In genomic region chr10:101267776-101268175, GRCh38 we compare ENCODE assay signal across 17 cellular contexts. TPM values are rescaled to one million over a fixed set of nuclear protein-coding genes. Genes with fewer than 3 reads are reported as not detected.
A peak's percentile ranks its signal among the peaks of the same experiment; 100 is the strongest.
DNase-seq lines count a peak whose midpoint lies in the region; ATAC-seq, FAIRE-seq and TF ChIP-seq lines count a peak whose summit lies in the region.
"Had no signal": no experiment of that assay in that cellular context is flagged by ENCODE, and none has a peak within 500 bp of the region (broad histone marks: within the 10 kb centered on the region; RNA-seq: fewer than 3 reads in every experiment).

No MANE protein-coding gene starts in this region.

- no peak overlapping the region for H3K4me3 ChIP-seq in HEK293 (ENCODE audit: low read depth, low read length)
- no peak overlapping the region for H3K4me3 ChIP-seq in bronchial epithelial cell (ENCODE audit: low read depth, low read length)
- no peak overlapping the region for H3K4me3 ChIP-seq in MG63
- H3K4me3 ChIP-seq: GM12878 had no signal

- no peaks in the 10 kb centered on the region for H3K9me3 Mint-ChIP-seq in nephron
- H3K9me3 Mint-ChIP-seq in activated naive CD4-positive, alpha-beta T cell treated with anti-CD3 and anti-CD28 coated beads, Interleukin-2, amount 10 ng/mL, durations not matched to agents 7 days and 5 days: no peaks in the 10 kb centered on the region
- no peaks in the 10 kb centered on the region for H3K9me3 Mint-ChIP-seq in activated CD8-positive, alpha-beta T cell treated with anti-CD3 and anti-CD28 coated beads for 36 hours
- H3K9me3 Mint-ChIP-seq: CD4-positive, alpha-beta T cell had no signal

- FAIRE-seq in bronchial epithelial cell (lab: Jason Lieb, UNC): no peak
- FAIRE-seq: A204.1, GM12878, GM18507 had no signal

- H3K4me1 ChIP-seq in HEK293 (ENCODE audit: control insufficient read depth, insufficient read depth, low read length): no peaks in the 10 kb centered on the region

- POLR2A ChIA-PET in HEK293 (lab: Yijun Ruan, JAX): no interaction called here
- POLR2A ChIA-PET in activated CD8-positive, alpha-beta T cell treated with anti-CD3 and anti-CD28 coated beads for 36 hours (lab: Charles Lee): no interaction called here

- CTCF ChIA-PET in HEK293 (lab: Yijun Ruan, JAX): interaction anchor here (1.5 to 12.0 kb wide), 2 partner anchors 11 to 21 kb away, joined by 4 to 124 read pairs; no protein-coding TSS in a partner anchor
- CTCF ChIA-PET in activated naive CD4-positive, alpha-beta T cell treated with anti-CD3 and anti-CD28 coated beads, Interleukin-2, amount 10 ng/mL, durations not matched to agents 7 days and 5 days (lab: Charles Lee): no interaction called here
- CTCF ChIA-PET in activated CD8-positive, alpha-beta T cell treated with anti-CD3 and anti-CD28 coated beads for 36 hours (lab: Charles Lee): interaction anchor here (0.7 to 1.1 kb wide), 2 partner anchors 126 to 130 kb away, joined by 3 read pairs; no protein-coding TSS in a partner anchor

- H3K4me3 Mint-ChIP-seq in nephron: no peak overlapping the region
- H3K4me3 Mint-ChIP-seq in activated naive CD4-positive, alpha-beta T cell treated with anti-CD3 and anti-CD28 coated beads, Interleukin-2, amount 10 ng/mL, durations not matched to agents 7 days and 5 days: no peak overlapping the region
- no peak overlapping the region for H3K4me3 Mint-ChIP-seq in activated CD8-positive, alpha-beta T cell treated with anti-CD3 and anti-CD28 coated beads for 36 hours
- H3K4me3 Mint-ChIP-seq: B cell; CD4-positive, alpha-beta T cell had no signal

- no peaks in the 10 kb centered on the region for H3K36me3 Mint-ChIP-seq in nephron (ENCODE audit: low read depth)
- H3K36me3 Mint-ChIP-seq in activated naive CD4-positive, alpha-beta T cell treated with anti-CD3 and anti-CD28 coated beads, Interleukin-2, amount 10 ng/mL, durations not matched to agents 7 days and 5 days: no peaks in the 10 kb centered on the region
- H3K36me3 Mint-ChIP-seq in activated CD8-positive, alpha-beta T cell treated with anti-CD3 and anti-CD28 coated beads for 36 hours (ENCODE audit: low read depth): no peaks in the 10 kb centered on the region

- H3K27ac ChIP-seq in HEK293 (ENCODE audit: extremely low read depth, low read depth, low read length): no peak overlapping the region
- H3K27ac ChIP-seq: HL-60 had no signal

- peak; percentile 31 for DNase-seq in bronchial epithelial cell (ENCODE audit: low read depth)
- DNase-seq in activated naive CD4-positive, alpha-beta T cell treated with anti-CD3 and anti-CD28 coated beads, Interleukin-2, amount 10 ng/mL, durations not matched to agents 7 days and 5 days: no peak
- no peak for DNase-seq in MG63
- DNase-seq in GM19238 (ENCODE audit: insufficient read length, low spot score): no peak
- no peak for DNase-seq in activated CD8-positive, alpha-beta T cell treated with anti-CD3 and anti-CD28 coated beads for 36 hours
- DNase-seq: C1 segment of cervical spinal cord; CD4-positive, alpha-beta T cell; DMS79; HCEC 1CT had no signal

- H3K36me3 ChIP-seq in HEK293 (ENCODE audit: control insufficient read depth in 2 of 2, insufficient read depth in 1 of 2, low read length in 2 of 2) (no peaks in the 10 kb centered on the region), bronchial epithelial cell (ENCODE audit: control insufficient read depth, insufficient read depth, low read length) (no peaks in the 10 kb centered on the region), MG63 (no peaks in the 10 kb centered on the region)

- H3K27ac Mint-ChIP-seq in nephron: peak overlapping the region in 2 of 3 experiments; percentile 60 to 74
- no peak overlapping the region for H3K27ac Mint-ChIP-seq in activated naive CD4-positive, alpha-beta T cell treated with anti-CD3 and anti-CD28 coated beads, Interleukin-2, amount 10 ng/mL, durations not matched to agents 7 days and 5 days
- H3K27ac Mint-ChIP-seq in activated CD8-positive, alpha-beta T cell treated with anti-CD3 and anti-CD28 coated beads for 36 hours: no peak overlapping the region
- H3K27ac Mint-ChIP-seq: B cell; CD4-positive, alpha-beta T cell had no signal

- TF ChIP-seq CTCF in HEK293 (tag by site-specific recombination; IDR thresholded peaks at IDR 0.05) (no peak), bronchial epithelial cell (IDR thresholded peaks at IDR 0.05; ENCODE audit: insufficient read depth, low read length, severe bottlenecking) (no peak), nephron (IDR thresholded peaks at IDR 0.05; ENCODE audit: unreplicated experiment in 3 of 3) (no peak)
- TF ChIP-seq CTCF in activated CD8-positive, alpha-beta T cell treated with anti-CD3 and anti-CD28 coated beads for 36 hours (IDR thresholded peaks at IDR 0.05): no peak

- H3K9me3 ChIP-seq in HEK293 (ENCODE audit: control insufficient read depth, insufficient read depth, low read depth, low read length) (no peaks in the 10 kb centered on the region), MG63 (no peaks in the 10 kb centered on the region)

- H3K27me3 ChIP-seq in bronchial epithelial cell (ENCODE audit: control insufficient read depth, insufficient read depth, low read length): peaks cover 3% of the 10 kb centered on the region
- no peaks in the 10 kb centered on the region for H3K27me3 ChIP-seq in MG63

- intact Hi-C loops in activated CD8-positive, alpha-beta T cell treated with anti-CD3 and anti-CD28 coated beads for 36 hours (cut with micrococcal nuclease): no loop called here

- H3K27me3 Mint-ChIP-seq in nephron (ENCODE audit: low read depth): peaks cover 16% of the 10 kb centered on the region
- H3K27me3 Mint-ChIP-seq in activated naive CD4-positive, alpha-beta T cell treated with anti-CD3 and anti-CD28 coated beads, Interleukin-2, amount 10 ng/mL, durations not matched to agents 7 days and 5 days: peaks cover 42% of the 10 kb centered on the region
- H3K27me3 Mint-ChIP-seq in activated CD8-positive, alpha-beta T cell treated with anti-CD3 and anti-CD28 coated beads for 36 hours: peaks cover 22% of the 10 kb centered on the region

- ATAC-seq in activated CD8-positive, alpha-beta T cell treated with anti-CD3 and anti-CD28 coated beads for 36 hours: no peak
- ATAC-seq: GM12878 had no signal

- H3K4me1 Mint-ChIP-seq in nephron: peaks cover 20% of the 10 kb centered on the region
- peaks cover 2% of the 10 kb centered on the region for H3K4me1 Mint-ChIP-seq in activated naive CD4-positive, alpha-beta T cell treated with anti-CD3 and anti-CD28 coated beads, Interleukin-2, amount 10 ng/mL, durations not matched to agents 7 days and 5 days
- H3K4me1 Mint-ChIP-seq in activated CD8-positive, alpha-beta T cell treated with anti-CD3 and anti-CD28 coated beads for 36 hours (ENCODE audit: low read depth): peaks cover 2% of the 10 kb centered on the region

TF ChIP-seq in HEK293, 187 proteins besides CTCF, POLR2A, EP300 and RAD21:
- peak; percentile 27; the same call in 1 of the 2 replicates for TF ChIP-seq PRDM1 (tag by site-specific recombination; IDR thresholded peaks at IDR 0.05)
- no peak for TF ChIP-seq PRDM4 (tag by site-specific recombination; IDR thresholded peaks at IDR 0.05)

RNA-seq across cellular contexts. Expression of gene LBX1, which starts 38.5 kb away (rescaled TPM):
- not detected in 2 replicates for total RNA-seq in bronchial epithelial cell
- 2.0 and 3.0 TPM in 2 replicates for total RNA-seq in MG63 (2014; rRNA removed; shearing (Covaris generic); ENCODE audit: low replicate concordance)
- total RNA-seq in activated CD8-positive, alpha-beta T cell treated with anti-CD3 and anti-CD28 coated beads for 36 hours: not detected
- total RNA-seq: B cell; CD4-positive, alpha-beta T cell; GM12878; H4 had no signal

Comparison
In these comparisons a context has a peak if more than half of its experiments do, and no peak if none do; other contexts are left out.
1. H3K27ac Mint-ChIP-seq: peak in nephron (2 of 3); none in activated naive CD4-positive, alpha-beta T cell treated with anti-CD3 and anti-CD28 coated beads, Interleukin-2, amount 10 ng/mL, durations not matched to agents 7 days and 5 days (single experiment) and activated CD8-positive, alpha-beta T cell treated with anti-CD3 and anti-CD28 coated beads for 36 hours (single experiment).